ENCODE assay signal across 1 cellular context in the genomic region with DNA sequence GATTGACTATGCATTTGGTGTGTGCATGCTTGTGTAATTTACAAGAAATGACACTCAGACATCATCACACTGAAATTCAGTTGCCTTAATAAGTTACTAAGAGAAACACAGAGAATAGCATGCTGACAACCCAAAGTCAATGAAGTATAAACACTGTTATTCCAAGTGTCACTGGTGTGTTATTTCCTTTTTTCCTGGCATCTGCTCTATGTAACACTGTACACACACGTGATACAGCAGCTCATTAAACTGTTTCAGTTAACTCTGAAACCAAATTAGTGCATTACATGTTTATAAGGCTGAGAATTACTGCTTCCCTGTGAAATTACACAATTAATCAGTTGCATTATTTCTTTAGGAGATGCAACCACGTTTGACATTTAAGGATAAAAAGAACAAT.
TF ChIP-seq lines count a peak whose summit lies in the region.

No MANE protein-coding gene starts in this region.

TF ChIP-seq in A549, 52 proteins besides CTCF, POLR2A, EP300 and RAD21 (continued from another document):
- no peak for TF ChIP-seq PBX3 (IDR thresholded peaks at IDR 0.05)
- TF ChIP-seq REST (IDR thresholded peaks at IDR 0.05): no peak
- TF ChIP-seq FOSL2 (IDR thresholded peaks at IDR 0.05): no peak
- TF ChIP-seq FOSL2 (CRISPR knock-in tag; IDR thresholded peaks at IDR 0.05): no peak
- no peak for TF ChIP-seq KDM5A (IDR thresholded peaks at IDR 0.05)
- TF ChIP-seq MAX (IDR thresholded peaks at IDR 0.05): no peak
- no peak for TF ChIP-seq RNF2 (IDR thresholded peaks at IDR 0.05; ENCODE audit: borderline replicate concordance, low read depth)
- no peak for TF ChIP-seq FOSB (CRISPR knock-in tag; IDR thresholded peaks at IDR 0.05)
- no peak for TF ChIP-seq BCL3 (IDR thresholded peaks at IDR 0.05)
- no peak for TF ChIP-seq NFE2L2 (conservative IDR thresholded peaks at IDR 0.05; ENCODE audit: low read length)
- TF ChIP-seq POLR2AphosphoS2 (conservative IDR thresholded peaks at IDR 0.05; ENCODE audit: low read length): no peak
